In genomic region chr10:33120700-33121099, GRCh38 we compare ENCODE assay signal across 16 cellular contexts.
DNase-seq lines count a peak whose midpoint lies in the region; ATAC-seq and TF ChIP-seq lines count a peak whose summit lies in the region.
"Had no signal": no experiment of that assay in that cellular context is flagged by ENCODE, and none has a peak within 500 bp of the region (broad histone marks: within the 10 kb centered on the region; RNA-seq: fewer than 3 reads in every experiment).

No MANE protein-coding gene starts in this region.

- peak overlapping the region; percentile 75 to 96 (median 95) for H3K27ac Mint-ChIP-seq in CD4-positive, CD25-positive, alpha-beta regulatory T cell
- peak overlapping the region; percentile 83 for H3K27ac Mint-ChIP-seq in activated naive CD8-positive, alpha-beta T cell treated with anti-CD3 and anti-CD28 coated beads, Interleukin-2, amount 50 U/mL, for 24 hours
- H3K27ac Mint-ChIP-seq: nephron progenitor cell had no signal

- in situ Hi-C loops in GM23248 (cut with MboI), result no loop called here

- peak in 1 of 3 donors; percentile 51 for DNase-seq in CD4-positive, CD25-positive, alpha-beta regulatory T cell
- no peak for DNase-seq in activated naive CD8-positive, alpha-beta T cell treated with anti-CD3 and anti-CD28 coated beads, Interleukin-2, amount 50 U/mL, for 24 hours
- no peak for DNase-seq in left cardiac atrium
- no peak for DNase-seq in suprapubic skin (ENCODE audit: low spot score in 2 of 2)
- DNase-seq in GM23248, result no peak
- DNase-seq: activated CD8-positive, alpha-beta memory T cell treated with anti-CD3 and anti-CD28 coated beads, Interleukin-2, amount 50 U/mL, for 48 hours; amygdala; GF-D8; NCI-H748 treated with DMSO at 0.1 percent for 48 hours; nephron progenitor cell; stimulated activated CD4-positive, alpha-beta T cell treated with anti-CD3 and anti-CD28 coated beads, Interleukin-15, amount 100 ng/mL, for 24 hours; substantia nigra had no signal

- no peak overlapping the region for H3K4me2 ChIP-seq in GM23248 (ENCODE audit: unreplicated experiment)

- no peaks in the 10 kb centered on the region for H3K36me3 Mint-ChIP-seq in CD4-positive, CD25-positive, alpha-beta regulatory T cell
- H3K36me3 Mint-ChIP-seq in activated naive CD8-positive, alpha-beta T cell treated with anti-CD3 and anti-CD28 coated beads, Interleukin-2, amount 50 U/mL, for 24 hours (ENCODE audit: low read depth), result no peaks in the 10 kb centered on the region

- peaks cover 33 to 99% (median 87%) of the 10 kb centered on the region in 4 donors for H3K4me1 Mint-ChIP-seq in CD4-positive, CD25-positive, alpha-beta regulatory T cell
- peaks cover 87% of the 10 kb centered on the region for H3K4me1 Mint-ChIP-seq in activated naive CD8-positive, alpha-beta T cell treated with anti-CD3 and anti-CD28 coated beads, Interleukin-2, amount 50 U/mL, for 24 hours

- no peaks in the 10 kb centered on the region for H3K27me3 Mint-ChIP-seq in CD4-positive, CD25-positive, alpha-beta regulatory T cell
- peaks cover 1% of the 10 kb centered on the region for H3K27me3 Mint-ChIP-seq in activated naive CD8-positive, alpha-beta T cell treated with anti-CD3 and anti-CD28 coated beads, Interleukin-2, amount 50 U/mL, for 24 hours

- H3F3A ChIP-seq in GM23248 (ENCODE audit: insufficient read depth), result peaks cover 35% of the 10 kb centered on the region

- no peaks in the 10 kb centered on the region for H3K9me2 ChIP-seq in GM23248 (ENCODE audit: insufficient read depth)

- no peak overlapping the region for H3K9ac ChIP-seq in GM23248

- ATAC-seq in CD4-positive, CD25-positive, alpha-beta regulatory T cell (ENCODE audit: low read depth in 2 of 2), result no peak
- ATAC-seq in GM18520 (IDR thresholded peaks at IDR 0.05; ENCODE audit: unreplicated experiment), result peak; percentile 49
- peak; percentile 52 for ATAC-seq in HG03432 (IDR thresholded peaks at IDR 0.05; ENCODE audit: unreplicated experiment)
- peak; percentile 93 for ATAC-seq in activated naive CD8-positive, alpha-beta T cell treated with anti-CD3 and anti-CD28 coated beads, Interleukin-2, amount 50 U/mL, for 24 hours
- ATAC-seq in HG03571 (IDR thresholded peaks at IDR 0.05; ENCODE audit: unreplicated experiment), result no peak
- ATAC-seq in left cardiac atrium, result no peak

- 90% methylated on average over 2 of the region's 2 CpGs for WGBS in suprapubic skin
- WGBS in GM23248 (ENCODE audit: low coverage in 1 of 2, low lambda C conversion rate in 2 of 2, missing lambda C conversion rate in 2 of 2), 2 experiments, result 97 to 100% methylated on average over 2 of the region's 2 CpGs

- H3K4me1 ChIP-seq in CD4-positive, CD25-positive, alpha-beta regulatory T cell (ENCODE audit: control insufficient read depth, insufficient read depth, low read length, poor library complexity, severe bottlenecking), result peaks cover 100% of the 10 kb centered on the region
- H3K4me1 ChIP-seq in suprapubic skin, result peaks cover 10% of the 10 kb centered on the region
- peaks cover 31% of the 10 kb centered on the region for H3K4me1 ChIP-seq in GM23248 (ENCODE audit: insufficient read depth)

- H3K4me3 Mint-ChIP-seq in CD4-positive, CD25-positive, alpha-beta regulatory T cell, result peak overlapping the region; percentile 9 to 51 (median 24)
- no peak overlapping the region for H3K4me3 Mint-ChIP-seq in activated naive CD8-positive, alpha-beta T cell treated with anti-CD3 and anti-CD28 coated beads, Interleukin-2, amount 50 U/mL, for 24 hours
- H3K4me3 Mint-ChIP-seq: nephron progenitor cell had no signal

- TF ChIP-seq CTCF in suprapubic skin (IDR thresholded peaks at IDR 0.05), result no peak

- no peaks in the 10 kb centered on the region for H3K36me3 ChIP-seq in CD4-positive, CD25-positive, alpha-beta regulatory T cell (ENCODE audit: control insufficient read depth, insufficient read depth, low read length)
- H3K36me3 ChIP-seq in suprapubic skin, result no peaks in the 10 kb centered on the region
- no peaks in the 10 kb centered on the region for H3K36me3 ChIP-seq in GM23248 (ENCODE audit: low read depth)

- no peaks in the 10 kb centered on the region for H4K20me1 ChIP-seq in GM23248 (ENCODE audit: insufficient read depth)

- intact Hi-C loops in left cardiac atrium (cut with DNase I), result no loop called here

- no peaks in the 10 kb centered on the region for H3K27me3 ChIP-seq in CD4-positive, CD25-positive, alpha-beta regulatory T cell (ENCODE audit: control insufficient read depth, insufficient read depth, low read length)
- H3K27me3 ChIP-seq in suprapubic skin (no peaks in the 10 kb centered on the region), GM23248 (replicated peaks; ENCODE audit: insufficient read depth) (no peaks in the 10 kb centered on the region)

- peaks cover 0 to 2% (median 0%) of the 10 kb centered on the region in 7 donors for H3K9me3 Mint-ChIP-seq in CD4-positive, CD25-positive, alpha-beta regulatory T cell
- H3K9me3 Mint-ChIP-seq in activated naive CD8-positive, alpha-beta T cell treated with anti-CD3 and anti-CD28 coated beads, Interleukin-2, amount 50 U/mL, for 24 hours, result no peaks in the 10 kb centered on the region
- H3K9me3 Mint-ChIP-seq: nephron progenitor cell had no signal

- no peak for TF ChIP-seq POLR2A in suprapubic skin (IDR thresholded peaks at IDR 0.05)

- peak overlapping the region; percentile 2 for H3K4me3 ChIP-seq in CD4-positive, CD25-positive, alpha-beta regulatory T cell (ENCODE audit: low read depth, low read length)
- H3K4me3 ChIP-seq in suprapubic skin (no peak overlapping the region), GM23248 (no peak overlapping the region)

- TF ChIP-seq EP300 in suprapubic skin (IDR thresholded peaks at IDR 0.05), result no peak

- no peaks in the 10 kb centered on the region for H3K9me3 ChIP-seq in CD4-positive, CD25-positive, alpha-beta regulatory T cell (ENCODE audit: control insufficient read depth in 2 of 2, low read length in 2 of 2)
- H3K9me3 ChIP-seq in suprapubic skin (no peaks in the 10 kb centered on the region), GM23248 (ENCODE audit: low read depth) (no peaks in the 10 kb centered on the region)

- H3K79me2 ChIP-seq in GM23248 (ENCODE audit: insufficient read depth), result no peaks in the 10 kb centered on the region

- H3K27ac ChIP-seq in CD4-positive, CD25-positive, alpha-beta regulatory T cell (ENCODE audit: insufficient read depth, low read length, poor library complexity, severe bottlenecking), result peak overlapping the region; percentile 90
- H3K27ac ChIP-seq in suprapubic skin, result no peak overlapping the region
- H3K27ac ChIP-seq in GM23248, result no peak overlapping the region
- H3K27ac ChIP-seq: epithelial cell of prostate had no signal

- no peak overlapping the region for H2AFZ ChIP-seq in GM23248

Comparison
In these comparisons a context has a peak if more than half of its experiments do, and no peak if none do; other contexts are left out.
1. ATAC-seq: peak in GM18520 (single experiment), HG03432 (single experiment) and activated naive CD8-positive, alpha-beta T cell treated with anti-CD3 and anti-CD28 coated beads, Interleukin-2, amount 50 U/mL, for 24 hours (single experiment); none in CD4-positive, CD25-positive, alpha-beta regulatory T cell (0 of 2), HG03571 (single experiment) and left cardiac atrium (0 of 2).